In the genomic region with DNA sequence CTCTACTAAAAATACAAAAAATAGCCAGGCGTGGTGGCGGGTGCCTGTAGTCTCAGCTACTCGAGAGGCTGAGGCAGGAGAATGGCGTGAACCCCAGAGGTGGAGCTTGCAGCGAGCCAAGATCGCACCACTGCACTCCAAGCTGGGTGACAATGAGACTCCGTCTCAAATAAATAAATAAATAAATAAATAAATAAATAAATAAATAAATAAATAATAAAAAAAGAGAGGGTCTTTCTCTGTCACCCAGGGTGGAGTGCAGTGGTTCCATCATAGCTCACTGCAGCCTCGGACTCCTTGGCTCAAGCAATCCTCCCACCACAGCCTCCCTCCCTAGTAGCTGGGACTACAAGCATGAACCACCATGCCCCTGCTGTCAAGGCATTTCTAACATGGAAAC, we compare ENCODE assay signal across 7 cellular contexts. TPM values are rescaled to one million over a fixed set of nuclear protein-coding genes. Genes with fewer than 3 reads are reported as not detected.
DNase-seq lines count a peak whose midpoint lies in the region; FAIRE-seq and TF ChIP-seq lines count a peak whose summit lies in the region.
"Not testable (repeated sequence)": the region's sequence is repeated elsewhere in the genome, so short reads cannot be mapped to it uniquely, and the experiment has no call there.
"Had no signal": no experiment of that assay in that cellular context is flagged by ENCODE, and none has a peak within 500 bp of the region (broad histone marks: within the 10 kb centered on the region; RNA-seq: fewer than 3 reads in every experiment).

No MANE protein-coding gene starts in this region.

- WGBS in H1 (ENCODE audit: extremely low coverage in 1 of 2, insufficient coverage in 1 of 2, insufficient read length in 1 of 2, insufficient replicate concordance in 2 of 2, low coverage in 1 of 2, low lambda C conversion rate in 2 of 2, missing lambda C conversion rate in 1 of 2), 2 experiments: 95% methylated on average over 8 of the region's 8 CpGs; no CpG with 5 or more reads in 1 of the 2 experiments

- not testable (repeated sequence) for H3K36me3 ChIP-seq in HEK293 (ENCODE audit: control insufficient read depth in 2 of 2, insufficient read depth in 1 of 2, low read length in 2 of 2); H1 (ENCODE audit: control insufficient read depth in 2 of 4, insufficient read depth in 4 of 4, low read length in 3 of 4)

- not testable (repeated sequence) for H4K8ac ChIP-seq in H1 (ENCODE audit: extremely low read depth, insufficient read depth, low read length)

- H3K27me3 ChIP-seq in H1 (replicated peaks in 1 of 4; ENCODE audit: control insufficient read depth in 3 of 4, extremely low read depth in 1 of 4, insufficient read depth in 3 of 4, low read length in 3 of 4): not testable (repeated sequence)

- not testable (repeated sequence) for TF ChIP-seq EP300 in H1 (IDR thresholded peaks at IDR 0.05; ENCODE audit: borderline replicate concordance in 1 of 2, low read depth in 2 of 2, low read length in 2 of 2)

- H3K23ac ChIP-seq in H1 (ENCODE audit: insufficient read length): not testable (repeated sequence)

- H2BK12ac ChIP-seq in H1 (ENCODE audit: low read depth, low read length): not testable (repeated sequence)

- H3K14ac ChIP-seq in H1 (ENCODE audit: insufficient read length): not testable (repeated sequence)

- H4K20me1 ChIP-seq in H1 (replicated peaks in 1 of 2; ENCODE audit: control insufficient read depth in 1 of 2, insufficient read depth in 2 of 2, low read length in 2 of 2): not testable (repeated sequence)

- peak overlapping the region; percentile 92; the same call in 1 of the 2 replicates for H2AK5ac ChIP-seq in H1 (ENCODE audit: low read depth, low read length)

- not testable (repeated sequence) for H2BK120ac ChIP-seq in H1 (replicated peaks; ENCODE audit: low read depth, low read length)

- H3K9me3 ChIP-seq in HEK293 (ENCODE audit: control insufficient read depth, insufficient read depth, low read depth, low read length); H1 (ENCODE audit: insufficient read depth in 2 of 2, low read depth in 1 of 2, low read length in 1 of 2): not testable (repeated sequence)

- H3K79me1 ChIP-seq in H1 (ENCODE audit: low read depth, low read length): peaks cover 17% of the 10 kb centered on the region

- H4K91ac ChIP-seq in H1 (replicated peaks; ENCODE audit: insufficient read length, low read length): not testable (repeated sequence)

- TF ChIP-seq RAD21 in H1 (IDR thresholded peaks at IDR 0.05 in 1 of 2, conservative IDR thresholded peaks at IDR 0.05 in 1 of 2; ENCODE audit: low read depth in 2 of 2, low read length in 2 of 2): not testable (repeated sequence)

- H4K5ac ChIP-seq in H1 (ENCODE audit: insufficient read length, low read depth, low read length): not testable (repeated sequence)

- H3K79me2 ChIP-seq in H1 (ENCODE audit: control insufficient read depth in 1 of 2, insufficient read depth in 2 of 2, low read length in 2 of 2): peaks cover 22 to 93% of the 10 kb centered on the region in 2 experiments

- not testable (repeated sequence) for H2BK5ac ChIP-seq in H1 (ENCODE audit: low read depth, low read length)

- not testable (repeated sequence) for FAIRE-seq in H1 (lab: Jason Lieb, UNC)

- H2AFZ ChIP-seq in H1 (ENCODE audit: low read length): not testable (repeated sequence)

- H2BK20ac ChIP-seq in H1 (ENCODE audit: low read length): not testable (repeated sequence)

- not testable (repeated sequence) for DNase-seq in H1 (ENCODE audit: low read depth in 1 of 2, low spot score in 2 of 2)

- not testable (repeated sequence) for H3K4me3 ChIP-seq in HEK293 (ENCODE audit: low read depth, low read length); H1 (ENCODE audit: extremely low read depth in 1 of 4, insufficient read depth in 2 of 4, low read depth in 3 of 4, low read length in 4 of 4)

- POLR2A ChIA-PET in HEK293 (lab: Yijun Ruan, JAX); H1 (lab: Charles Lee; ENCODE audit: partially characterized antibody): not testable (repeated sequence)

- H3K4me1 ChIP-seq in HEK293 (ENCODE audit: control insufficient read depth, insufficient read depth, low read length); H1 (replicated peaks in 1 of 4; ENCODE audit: control insufficient read depth in 3 of 4, insufficient read depth in 4 of 4, low read length in 3 of 4): not testable (repeated sequence)

- H2BK15ac ChIP-seq in H1 (ENCODE audit: low read length): not testable (repeated sequence)

- H3K4me2 ChIP-seq in H1 (ENCODE audit: insufficient read depth in 1 of 2, low read depth in 2 of 2, low read length in 2 of 2): not testable (repeated sequence)

- not testable (repeated sequence) for H3K18ac ChIP-seq in H1 (ENCODE audit: extremely low read depth, low read length)

- H3K23me2 ChIP-seq in H1 (ENCODE audit: low read depth, low read length): not testable (repeated sequence)

- H3K27ac ChIP-seq in HEK293 (ENCODE audit: extremely low read depth, low read depth, low read length); H1 (ENCODE audit: low read depth, low read length): not testable (repeated sequence)

- not testable (repeated sequence) for H3K56ac ChIP-seq in H1 (replicated peaks; ENCODE audit: insufficient read length, low read depth, low read length)

- not testable (repeated sequence) for H3K4ac ChIP-seq in H1 (replicated peaks; ENCODE audit: insufficient read length, low read depth, low read length)

- CTCF ChIA-PET in HEK293 (lab: Yijun Ruan, JAX): not testable (repeated sequence)
- CTCF ChIA-PET in H1 (lab: Charles Lee; ENCODE audit: partially characterized antibody): interaction anchor here (1.0 to 2.3 kb wide), 2 partner anchors 10 to 18 kb away, joined by 3 to 7 read pairs; no protein-coding TSS in a partner anchor

- H3K9ac ChIP-seq in H1 (replicated peaks in 1 of 4; ENCODE audit: extremely low read depth in 1 of 4, low read depth in 3 of 4, low read length in 3 of 4): not testable (repeated sequence)

- TF ChIP-seq CTCF in HEK293 (tag by site-specific recombination; IDR thresholded peaks at IDR 0.05); H1 (IDR thresholded peaks at IDR 0.05; ENCODE audit: control extremely low read depth in 1 of 3, insufficient read depth in 1 of 3, low read depth in 1 of 3, low read length in 3 of 3): not testable (repeated sequence)

- TF ChIP-seq POLR2A in H1 (IDR thresholded peaks at IDR 0.05; ENCODE audit: control extremely low read depth in 1 of 2, low read depth in 2 of 2, low read length in 2 of 2): not testable (repeated sequence)

RNA-seq across cellular contexts. Expression of a gene that starts 11.6 kb away (rescaled TPM):
- 77.9 and 78.0 TPM in 2 replicates for total RNA-seq in H1 (2021; fragmentation: NEBNext Ultra II Directional; extraction: Animal tissue kit (Norgen Biotek cat#: 25700))
- 19.8 and 27.4 TPM in 2 replicates for polyA plus RNA-seq in H1 (2011; rRNA removed)
- polyA plus RNA-seq in H1 (2011; cell fraction: cytosol; rRNA removed): 35.7 TPM
- 52.0 TPM for polyA plus RNA-seq in H1 (2011; cell fraction: nucleus; rRNA removed)
- polyA plus RNA-seq in H1 (2012, experiment 1 of 2): 36.7 to 49.8 TPM (median 41.1 TPM) in 4 replicates
- 1.9 TPM for polyA plus RNA-seq in H1 (2012, experiment 2 of 2)
- polyA plus RNA-seq in H1 (2013, experiment 1 of 2): 28.1 TPM
- 28.5 TPM for polyA plus RNA-seq in H1 (2013, experiment 2 of 2)
- polyA minus RNA-seq in H1 (2011; rRNA and poly(A)+ RNA removed): 127 and 157 TPM in 2 replicates
- 60.6 TPM for polyA minus RNA-seq in H1 (2011; cell fraction: cytosol; rRNA and poly(A)+ RNA removed)
- 129 TPM for polyA minus RNA-seq in H1 (2011; cell fraction: nucleus; rRNA and poly(A)+ RNA removed)
- total RNA-seq: CD4-positive, alpha-beta T cell; CD8-positive, alpha-beta T cell had no signal
- polyA plus RNA-seq: CD14-positive monocyte; CD4-positive, alpha-beta memory T cell; CD8-positive, alpha-beta memory T cell had no signal
